Comparison of ENCODE assay signal across 21 cellular contexts in the genomic region with DNA sequence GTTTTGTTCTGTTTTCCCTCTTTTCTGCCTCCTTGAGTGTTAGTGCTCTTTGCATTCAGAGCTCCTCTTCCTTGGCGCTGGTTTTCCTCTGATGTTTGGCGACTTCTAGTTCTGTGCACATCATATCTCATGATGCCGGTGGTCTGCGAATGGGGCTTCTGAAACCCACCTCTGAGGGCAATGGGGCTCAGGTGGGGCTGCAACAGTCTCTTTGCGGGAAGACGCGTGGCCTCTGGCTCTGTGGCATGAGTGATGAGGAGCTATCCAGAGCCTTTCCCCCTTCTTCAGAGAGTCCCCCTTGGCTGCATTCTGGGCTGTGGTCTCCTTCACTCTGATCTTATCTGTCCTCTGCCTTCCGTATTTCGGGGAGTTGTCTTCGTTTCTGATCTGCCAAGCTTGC. TPM values are rescaled to one million over a fixed set of nuclear protein-coding genes. Genes with fewer than 3 reads are reported as not detected.
A peak's percentile ranks its signal among the peaks of the same experiment; 100 is the strongest.
DNase-seq lines count a peak whose midpoint lies in the region; ATAC-seq and TF ChIP-seq lines count a peak whose summit lies in the region.
"Had no signal": no experiment of that assay in that cellular context is flagged by ENCODE, and none has a peak within 500 bp of the region (broad histone marks: within the 10 kb centered on the region; RNA-seq: fewer than 3 reads in every experiment).

No MANE protein-coding gene starts in this region.

- no peak for ATAC-seq in activated naive CD4-positive, alpha-beta T cell treated with anti-CD3 and anti-CD28 coated beads, Interleukin-2, amount 50 U/mL, for 72 hours
- ATAC-seq in GM21576 (IDR thresholded peaks at IDR 0.05; ENCODE audit: unreplicated experiment): no peak
- ATAC-seq: HCT116 had no signal

- TF ChIP-seq POLR2A in spleen (IDR thresholded peaks at IDR 0.05): no peak

- peaks cover 0 to 15% (median 11%) of the 10 kb centered on the region in 8 donors for H3K9me3 ChIP-seq in spleen

- no peaks in the 10 kb centered on the region for H3K4me1 ChIP-seq in spleen

- H3K27me3 Mint-ChIP-seq in activated naive CD4-positive, alpha-beta T cell treated with anti-CD3 and anti-CD28 coated beads, Interleukin-2, amount 50 U/mL, for 24 hours: no peaks in the 10 kb centered on the region
- no peaks in the 10 kb centered on the region for H3K27me3 Mint-ChIP-seq in activated T-helper 2 cell treated with anti-CD3 and anti-CD28 coated beads, Interferon-gamma antibody, Interleukin-2, Interleukin-4, amounts not matched to agents 10 μg/mL and 5 μg/mL and 100 μg/mL, durations not matched to agents 14 hours and 24 hours and 36 hours (ENCODE audit: low read depth)
- H3K27me3 Mint-ChIP-seq in immature natural killer cell (ENCODE audit: low read depth in 3 of 3): peaks cover 0 to 8% (median 3%) of the 10 kb centered on the region in 3 donors
- H3K27me3 Mint-ChIP-seq: CD4-positive, alpha-beta memory T cell had no signal

- no peak overlapping the region for H3K4me3 ChIP-seq in spleen

- WGBS in spleen, 5 donors: 92 to 97% (median 94%) methylated on average over 10 of the region's 10 CpGs

- no peak overlapping the region for H3K27ac ChIP-seq in spleen
- H3K27ac ChIP-seq: C4-2B had no signal

- H3K36me3 Mint-ChIP-seq in activated naive CD4-positive, alpha-beta T cell treated with anti-CD3 and anti-CD28 coated beads, Interleukin-2, amount 50 U/mL, for 24 hours: no peaks in the 10 kb centered on the region
- peaks cover 0 to 8% of the 10 kb centered on the region in 2 donors for H3K36me3 Mint-ChIP-seq in activated naive CD4-positive, alpha-beta T cell treated with anti-CD3 and anti-CD28 coated beads, Interleukin-2, amount 50 U/mL, for 72 hours
- peaks cover 68% of the 10 kb centered on the region for H3K36me3 Mint-ChIP-seq in activated T-helper 2 cell treated with anti-CD3 and anti-CD28 coated beads, Interferon-gamma antibody, Interleukin-2, Interleukin-4, amounts not matched to agents 10 μg/mL and 5 μg/mL and 100 μg/mL, durations not matched to agents 14 hours and 24 hours and 36 hours (ENCODE audit: low read depth)
- H3K36me3 Mint-ChIP-seq in immature natural killer cell: peaks cover 0 to 5% (median 0%) of the 10 kb centered on the region in 3 donors

- DNase-seq in activated naive CD4-positive, alpha-beta T cell treated with anti-CD3 and anti-CD28 coated beads, Interleukin-2, amount 50 U/mL, for 72 hours (ENCODE audit: low spot score in 2 of 2): no peak
- no peak for DNase-seq in activated T-helper 2 cell treated with anti-CD3 and anti-CD28 coated beads, Interferon-gamma antibody, Interleukin-2, Interleukin-4, amounts not matched to agents 10 μg/mL and 5 μg/mL and 100 μg/mL, durations not matched to agents 14 hours and 24 hours and 36 hours (ENCODE audit: low spot score)
- DNase-seq in immature natural killer cell (no peak), spleen (peak; percentile 21), AG08396 (ENCODE audit: low spot score) (no peak)
- no peak for DNase-seq in effector CD4-positive, alpha-beta T cell
- DNase-seq: ACHN; AML-193; CD4-positive, alpha-beta memory T cell; DMS153; DMS79; GDM1; GOT3; H7; HFFc6 had no signal

- no peak for TF ChIP-seq CTCF in spleen (IDR thresholded peaks at IDR 0.05 in 8 of 11, conservative IDR thresholded peaks at IDR 0.05 in 3 of 11)

- intact Hi-C loops in activated T-helper 2 cell treated with anti-CD3 and anti-CD28 coated beads, Interferon-gamma antibody, Interleukin-2, Interleukin-4, amounts not matched to agents 10 μg/mL and 5 μg/mL and 100 μg/mL, durations not matched to agents 14 hours and 24 hours and 36 hours (cut with micrococcal nuclease): no loop called here
- intact Hi-C loops in spleen (cut with DNase I; ENCODE audit: low total_unique reads): no loop called here

- no peak overlapping the region for H3K4me3 Mint-ChIP-seq in activated naive CD4-positive, alpha-beta T cell treated with anti-CD3 and anti-CD28 coated beads, Interleukin-2, amount 50 U/mL, for 24 hours
- no peak overlapping the region for H3K4me3 Mint-ChIP-seq in activated T-helper 2 cell treated with anti-CD3 and anti-CD28 coated beads, Interferon-gamma antibody, Interleukin-2, Interleukin-4, amounts not matched to agents 10 μg/mL and 5 μg/mL and 100 μg/mL, durations not matched to agents 14 hours and 24 hours and 36 hours (ENCODE audit: low read depth)
- peak overlapping the region in 3 of 5 donors; percentile 17 to 55 (median 46) for H3K4me3 Mint-ChIP-seq in immature natural killer cell
- H3K4me3 Mint-ChIP-seq: CD4-positive, alpha-beta memory T cell; HFFc6 had no signal

- peaks cover 6% of the 10 kb centered on the region for H3K9me3 Mint-ChIP-seq in activated naive CD4-positive, alpha-beta T cell treated with anti-CD3 and anti-CD28 coated beads, Interleukin-2, amount 50 U/mL, for 24 hours
- H3K9me3 Mint-ChIP-seq in activated naive CD4-positive, alpha-beta T cell treated with anti-CD3 and anti-CD28 coated beads, Interleukin-2, amount 50 U/mL, for 72 hours: peaks cover 0 to 4% of the 10 kb centered on the region in 2 donors
- no peaks in the 10 kb centered on the region for H3K9me3 Mint-ChIP-seq in activated T-helper 2 cell treated with anti-CD3 and anti-CD28 coated beads, Interferon-gamma antibody, Interleukin-2, Interleukin-4, amounts not matched to agents 10 μg/mL and 5 μg/mL and 100 μg/mL, durations not matched to agents 14 hours and 24 hours and 36 hours
- peaks cover 0 to 3% (median under 1%) of the 10 kb centered on the region in 6 donors for H3K9me3 Mint-ChIP-seq in immature natural killer cell
- H3K9me3 Mint-ChIP-seq: HFFc6 had no signal

- H3K36me3 ChIP-seq in spleen: no peaks in the 10 kb centered on the region

- H3K27ac Mint-ChIP-seq in activated naive CD4-positive, alpha-beta T cell treated with anti-CD3 and anti-CD28 coated beads, Interleukin-2, amount 50 U/mL, for 24 hours: peak overlapping the region; percentile 85
- H3K27ac Mint-ChIP-seq in activated naive CD4-positive, alpha-beta T cell treated with anti-CD3 and anti-CD28 coated beads, Interleukin-2, amount 50 U/mL, for 72 hours: no peak overlapping the region
- H3K27ac Mint-ChIP-seq in activated T-helper 2 cell treated with anti-CD3 and anti-CD28 coated beads, Interferon-gamma antibody, Interleukin-2, Interleukin-4, amounts not matched to agents 10 μg/mL and 5 μg/mL and 100 μg/mL, durations not matched to agents 14 hours and 24 hours and 36 hours: peak overlapping the region; percentile 30
- H3K27ac Mint-ChIP-seq in immature natural killer cell: peak overlapping the region in 2 of 6 donors; percentile 68 to 76
- H3K27ac Mint-ChIP-seq: HFFc6 had no signal

- H3K4me1 Mint-ChIP-seq in activated naive CD4-positive, alpha-beta T cell treated with anti-CD3 and anti-CD28 coated beads, Interleukin-2, amount 50 U/mL, for 24 hours: no peaks in the 10 kb centered on the region
- H3K4me1 Mint-ChIP-seq in activated T-helper 2 cell treated with anti-CD3 and anti-CD28 coated beads, Interferon-gamma antibody, Interleukin-2, Interleukin-4, amounts not matched to agents 10 μg/mL and 5 μg/mL and 100 μg/mL, durations not matched to agents 14 hours and 24 hours and 36 hours (ENCODE audit: low read depth): peaks cover 6% of the 10 kb centered on the region
- H3K4me1 Mint-ChIP-seq in immature natural killer cell: peaks cover 32 to 33% of the 10 kb centered on the region in 2 donors

- H3K27me3 ChIP-seq in spleen (replicated peaks in 1 of 7): peaks cover 0 to 15% (median 0%) of the 10 kb centered on the region in 7 donors

RNA-seq across cellular contexts. Expression of a gene that starts 39.0 kb away (rescaled TPM):
- 10 to 100 TPM in 1 of 2 donors, under 1 TPM in 1; 0.84 to 41.5 TPM for total RNA-seq in activated naive CD4-positive, alpha-beta T cell treated with anti-CD3 and anti-CD28 coated beads, Interleukin-2, amount 50 U/mL, for 72 hours
- total RNA-seq in activated T-helper 2 cell treated with anti-CD3 and anti-CD28 coated beads, Interferon-gamma antibody, Interleukin-2, Interleukin-4, amounts not matched to agents 10 μg/mL and 5 μg/mL and 100 μg/mL, durations not matched to agents 14 hours and 24 hours and 36 hours: 65.0 and 65.5 TPM in 2 replicates
- polyA plus RNA-seq in immature natural killer cell (under 1 TPM in 1 of 3 donors, not detected in 2; 0.09 TPM), spleen (1 to 10 TPM; 1.7 to 2.0 (median 1.9) TPM)
- total RNA-seq in spleen: 1 to 10 TPM; 1.3 to 7.6 (median 2.2) TPM
- total RNA-seq: CD4-positive, alpha-beta memory T cell; HT-29 had no signal
- polyA plus RNA-seq: BJ; CD4-positive, alpha-beta memory T cell had no signal

Comparison
In these comparisons a context has a peak if more than half of its experiments do, and no peak if none do; other contexts are left out.
1. H3K27ac Mint-ChIP-seq: peak in activated naive CD4-positive, alpha-beta T cell treated with anti-CD3 and anti-CD28 coated beads, Interleukin-2, amount 50 U/mL, for 24 hours (single experiment) and activated T-helper 2 cell treated with anti-CD3 and anti-CD28 coated beads, Interferon-gamma antibody, Interleukin-2, Interleukin-4, amounts not matched to agents 10 μg/mL and 5 μg/mL and 100 μg/mL, durations not matched to agents 14 hours and 24 hours and 36 hours (single experiment); none in activated naive CD4-positive, alpha-beta T cell treated with anti-CD3 and anti-CD28 coated beads, Interleukin-2, amount 50 U/mL, for 72 hours (0 of 2).
2. H3K4me3 Mint-ChIP-seq: peak in immature natural killer cell (3 of 5); none in activated naive CD4-positive, alpha-beta T cell treated with anti-CD3 and anti-CD28 coated beads, Interleukin-2, amount 50 U/mL, for 24 hours (single experiment) and activated T-helper 2 cell treated with anti-CD3 and anti-CD28 coated beads, Interferon-gamma antibody, Interleukin-2, Interleukin-4, amounts not matched to agents 10 μg/mL and 5 μg/mL and 100 μg/mL, durations not matched to agents 14 hours and 24 hours and 36 hours (single experiment).